In genomic region chr9:34123682-34124081, GRCh38 we compare ENCODE assay signal across 9 cellular contexts. TPM values are rescaled to one million over a fixed set of nuclear protein-coding genes. Genes with fewer than 3 reads are reported as not detected.
DNase-seq lines count a peak whose midpoint lies in the region; ATAC-seq, FAIRE-seq and TF ChIP-seq lines count a peak whose summit lies in the region.
"Had no signal": no experiment of that assay in that cellular context is flagged by ENCODE, and none has a peak within 500 bp of the region (broad histone marks: within the 10 kb centered on the region; RNA-seq: fewer than 3 reads in every experiment).

No MANE protein-coding gene starts in this region.

- H3K9me3 Mint-ChIP-seq in activated naive CD4-positive, alpha-beta T cell treated with anti-CD3 and anti-CD28 coated beads, Interleukin-2, amount 50 U/mL, for 72 hours: no peaks in the 10 kb centered on the region

- H3K36me3 ChIP-seq in psoas muscle (ENCODE audit: insufficient read depth in 1 of 2, low read depth in 1 of 2): peaks cover 6 to 39% of the 10 kb centered on the region in 2 donors

- H3K27ac ChIP-seq in HL-60 (replicated peaks): peak overlapping the region; percentile 98
- H3K27ac ChIP-seq in psoas muscle: peak overlapping the region; percentile 47
- H3K27ac ChIP-seq: body of pancreas had no signal

- TF ChIP-seq POLR2A in H54 (IDR thresholded peaks at IDR 0.05; ENCODE audit: low read depth, low read length): no peak

- TF ChIP-seq CTCF in HL-60 (IDR thresholded peaks at IDR 0.05; ENCODE audit: insufficient read depth, low read length) (no peak), psoas muscle (IDR thresholded peaks at IDR 0.05) (no peak)

- H3K4me3 ChIP-seq in HL-60 (replicated peaks; ENCODE audit: insufficient read depth, low read length) (peak overlapping the region; percentile 16), psoas muscle (peak overlapping the region; percentile 83)
- H3K4me3 ChIP-seq: body of pancreas had no signal

- no peaks in the 10 kb centered on the region for H3K9me3 ChIP-seq in psoas muscle
- H3K9me3 ChIP-seq: body of pancreas had no signal

- WGBS in psoas muscle, 3 donors: 55 to 70% (median 63%) methylated on average over 6 of the region's 6 CpGs

- H3K4me1 ChIP-seq in psoas muscle: peaks cover 31% of the 10 kb centered on the region

- peak; percentile 53 for ATAC-seq in GM18868 (IDR thresholded peaks at IDR 0.05; ENCODE audit: unreplicated experiment)
- ATAC-seq in activated naive CD4-positive, alpha-beta T cell treated with anti-CD3 and anti-CD28 coated beads, Interleukin-2, amount 50 U/mL, for 72 hours: no peak
- ATAC-seq in psoas muscle: no peak
- ATAC-seq in HG03095 (IDR thresholded peaks at IDR 0.05; ENCODE audit: unreplicated experiment): no peak
- ATAC-seq: body of pancreas had no signal

- intact Hi-C loops in psoas muscle (cut with DNase I): no loop called here

- H3K36me3 Mint-ChIP-seq in activated naive CD4-positive, alpha-beta T cell treated with anti-CD3 and anti-CD28 coated beads, Interleukin-2, amount 50 U/mL, for 72 hours: peaks cover 34 to 45% of the 10 kb centered on the region in 2 donors

- DNase-seq in HL-60 (ENCODE audit: low read depth in 1 of 2, low spot score in 1 of 2) (peak; percentile 73 to 97), psoas muscle (no peak), urothelium cell line (ENCODE audit: low spot score) (no peak), A172 (ENCODE audit: low spot score) (no peak), H54 (ENCODE audit: insufficient read length, low spot score) (no peak)
- DNase-seq in activated naive CD4-positive, alpha-beta T cell treated with anti-CD3 and anti-CD28 coated beads, Interleukin-2, amount 50 U/mL, for 72 hours (ENCODE audit: low spot score in 2 of 2): peak in 1 of 2 donors; percentile 20

- H3K27ac Mint-ChIP-seq in activated naive CD4-positive, alpha-beta T cell treated with anti-CD3 and anti-CD28 coated beads, Interleukin-2, amount 50 U/mL, for 72 hours: peak overlapping the region; percentile 81 to 94

- H3K27me3 ChIP-seq in HL-60 (ENCODE audit: insufficient read depth, poor library complexity, severe bottlenecking) (no peaks in the 10 kb centered on the region), psoas muscle (ENCODE audit: insufficient read depth in 3 of 3, low read length in 2 of 3) (no peaks in the 10 kb centered on the region)
- H3K27me3 ChIP-seq: body of pancreas had no signal

- FAIRE-seq in urothelium cell line (lab: Jason Lieb, UNC) (no peak), H54 (lab: Jason Lieb, UNC) (no peak)

RNA-seq across cellular contexts. Expression of gene DCAF12, which starts 2.8 kb away (rescaled TPM):
- 10 to 100 TPM; 35.1 to 42.4 TPM for total RNA-seq in activated naive CD4-positive, alpha-beta T cell treated with anti-CD3 and anti-CD28 coated beads, Interleukin-2, amount 50 U/mL, for 72 hours
- 10 to 100 TPM; 18.0 to 27.1 (median 23.3) TPM for total RNA-seq in psoas muscle
- polyA plus RNA-seq in psoas muscle: 10 to 100 TPM; 15.8 to 38.0 (median 18.1) TPM
- 18.4 and 23.0 TPM in 2 replicates for total RNA-seq in A172 (2014; rRNA removed; shearing (Covaris generic))

RNA-seq across cellular contexts. Expression of gene UBAP1, which starts 55.2 kb away (rescaled TPM):
- total RNA-seq in activated naive CD4-positive, alpha-beta T cell treated with anti-CD3 and anti-CD28 coated beads, Interleukin-2, amount 50 U/mL, for 72 hours: 10 to 100 TPM; 34.8 to 35.2 TPM
- 100 to 1,000 TPM in 1 of 4 donors, 10 to 100 TPM in 3; 55.8 to 126 (median 73.4) TPM for total RNA-seq in psoas muscle
- 100 to 1,000 TPM in 1 of 3 donors, 10 to 100 TPM in 2; 89.6 to 203 (median 92.9) TPM for polyA plus RNA-seq in psoas muscle
- 40.0 and 46.1 TPM in 2 replicates for total RNA-seq in A172 (2014; rRNA removed; shearing (Covaris generic))

Comparison
In these comparisons a context has a peak if more than half of its experiments do, and no peak if none do; other contexts are left out.
1. DNase-seq: peak in HL-60 (2 of 2); none in psoas muscle (0 of 2), urothelium cell line (single experiment), A172 (single experiment) and H54 (single experiment).